ENCODE assay signal across 1 cellular context in genomic region chr7:1569833-1570632, GRCh38.
TF ChIP-seq lines count a peak whose summit lies in the region.

Gene PSMG3 (minus strand): TSS chr7:1570032. CDS start chr7:1569339, 693 bp downstream.

TF ChIP-seq in HepG2, 621 proteins besides CTCF, POLR2A, EP300 and RAD21 (continued from another document and continues in another):
- TF ChIP-seq MAFG (CRISPR knock-in tag; IDR thresholded peaks at IDR 0.05) (no peak), ZNF652 (CRISPR knock-in tag; IDR thresholded peaks at IDR 0.05; ENCODE audit: borderline replicate concordance, low read depth) (no peak), ARHGAP35 (CRISPR knock-in tag; IDR thresholded peaks at IDR 0.05; ENCODE audit: borderline replicate concordance) (no peak; the same call in 1 of the 2 replicates), PHF8 (CRISPR knock-in tag; IDR thresholded peaks at IDR 0.05) (peak; percentile 84), RBFOX2 (IDR thresholded peaks at IDR 0.05; ENCODE audit: low read depth, low read length) (peak; percentile 93), ZMAT3 (CRISPR knock-in tag; conservative IDR thresholded peaks at IDR 0.05) (peak; percentile 91), NCOA2 (CRISPR knock-in tag; IDR thresholded peaks at IDR 0.05) (0 out of 2 replicates have a peak, but pooled peaks have one; percentile 15), ZBTB39 (CRISPR knock-in tag; IDR thresholded peaks at IDR 0.05) (no peak), ZNF775 (CRISPR knock-in tag; IDR thresholded peaks at IDR 0.05; ENCODE audit: borderline replicate concordance) (no peak), ZNF616 (CRISPR knock-in tag; IDR thresholded peaks at IDR 0.05; ENCODE audit: low read depth) (no peak), ZNF724P (CRISPR knock-in tag; IDR thresholded peaks at IDR 0.05; ENCODE audit: borderline replicate concordance) (no peak), GATA4 (IDR thresholded peaks at IDR 0.05; ENCODE audit: borderline replicate concordance, low read depth) (no peak), ZSCAN12 (CRISPR knock-in tag; IDR thresholded peaks at IDR 0.05) (peak; percentile 26; the same call in 1 of the 2 replicates), EZH2 (conservative IDR thresholded peaks at IDR 0.05; ENCODE audit: low read depth, low read length) (no peak), KDM5B (CRISPR knock-in tag; IDR thresholded peaks at IDR 0.05; ENCODE audit: borderline replicate concordance) (peak; percentile 74), PBX2 (CRISPR knock-in tag; IDR thresholded peaks at IDR 0.05) (no peak), ZFP36L2 (CRISPR knock-in tag; IDR thresholded peaks at IDR 0.05) (no peak), ETS1 (CRISPR knock-in tag; IDR thresholded peaks at IDR 0.05) (no peak), HBP1 (CRISPR knock-in tag; IDR thresholded peaks at IDR 0.05; ENCODE audit: low read depth) (peak; percentile 59; the same call in 1 of the 2 replicates), ZNF546 (CRISPR knock-in tag; conservative IDR thresholded peaks at IDR 0.05) (peak; percentile 80; the same call in 1 of the 2 replicates), POGK (CRISPR knock-in tag; conservative IDR thresholded peaks at IDR 0.05) (peak; percentile 81; the same call in 1 of the 2 replicates), ERF (CRISPR knock-in tag; IDR thresholded peaks at IDR 0.05) (peak; percentile 86), ZNF274 (CRISPR knock-in tag; IDR thresholded peaks at IDR 0.05) (peak; percentile 86), LCORL (IDR thresholded peaks at IDR 0.05) (no peak), LCORL (CRISPR knock-in tag; IDR thresholded peaks at IDR 0.05) (peak; percentile 74), CREBL2 (CRISPR knock-in tag; IDR thresholded peaks at IDR 0.05; ENCODE audit: borderline replicate concordance) (0 out of 2 replicates have a peak, but pooled peaks have one; percentile 66), EEA1 (CRISPR knock-in tag; IDR thresholded peaks at IDR 0.05; ENCODE audit: borderline replicate concordance) (peak; percentile 60; the same call in 1 of the 2 replicates), ZNF512B (CRISPR knock-in tag; IDR thresholded peaks at IDR 0.05; ENCODE audit: borderline replicate concordance) (no peak), SNAPC4 (CRISPR knock-in tag; IDR thresholded peaks at IDR 0.05) (0 out of 2 replicates have a peak, but pooled peaks have one; percentile 28), ZFX (CRISPR knock-in tag; IDR thresholded peaks at IDR 0.05; ENCODE audit: low read depth) (peak; percentile 86), TP53 (CRISPR knock-in tag; conservative IDR thresholded peaks at IDR 0.05) (no peak; the same call in 1 of the 2 replicates), ETV6 (CRISPR knock-in tag; conservative IDR thresholded peaks at IDR 0.05) (0 out of 2 replicates have a peak, but pooled peaks have one; percentile 53), ZNF468 (CRISPR knock-in tag; IDR thresholded peaks at IDR 0.05) (no peak), ZNF607 (CRISPR knock-in tag; IDR thresholded peaks at IDR 0.05; ENCODE audit: borderline replicate concordance) (no peak), ZNF576 (CRISPR knock-in tag; IDR thresholded peaks at IDR 0.05) (no peak), THAP7 (CRISPR knock-in tag; IDR thresholded peaks at IDR 0.05) (peak; percentile 42), ZBED4 (CRISPR knock-in tag; IDR thresholded peaks at IDR 0.05; ENCODE audit: borderline replicate concordance) (peak; percentile 83), ZNF256 (CRISPR knock-in tag; conservative IDR thresholded peaks at IDR 0.05) (no peak)
